ENCODE assay signal across 12 cellular contexts in genomic region chr12:99455350-99456037, GRCh38.
A peak's percentile ranks its signal among the peaks of the same experiment; 100 is the strongest.
DNase-seq lines count a peak whose midpoint lies in the region; ATAC-seq and TF ChIP-seq lines count a peak whose summit lies in the region.
"Had no signal": no experiment of that assay in that cellular context is flagged by ENCODE, and none has a peak within 500 bp of the region (broad histone marks: within the 10 kb centered on the region; RNA-seq: fewer than 3 reads in every experiment).

No MANE protein-coding gene starts in this region.

- H3K4me2 ChIP-seq in DND-41 (ENCODE audit: insufficient read depth, low read length), result no peak overlapping the region

- ATAC-seq in DND-41 (ENCODE audit: insufficient read depth, low read depth) (peak; percentile 37; the same call in 1 of the 3 replicates), HG02885 (IDR thresholded peaks at IDR 0.05; ENCODE audit: poor library complexity, unreplicated experiment) (peak; percentile 23), left lung (peak; percentile 27), HG03469 (IDR thresholded peaks at IDR 0.05; ENCODE audit: unreplicated experiment) (no peak), HG02763 (IDR thresholded peaks at IDR 0.05; ENCODE audit: unreplicated experiment) (no peak), GM21381 (IDR thresholded peaks at IDR 0.05; ENCODE audit: unreplicated experiment) (no peak)

- no peak overlapping the region for H3K9ac ChIP-seq in DND-41 (ENCODE audit: low read depth, low read length)
- no peak overlapping the region for H3K9ac ChIP-seq in adipocyte (ENCODE audit: low read length)

- H3K79me2 ChIP-seq in DND-41 (ENCODE audit: insufficient read depth, low read length), result no peaks in the 10 kb centered on the region

- no peaks in the 10 kb centered on the region for H4K20me1 ChIP-seq in DND-41 (ENCODE audit: insufficient read depth, low read length)

- no peaks in the 10 kb centered on the region for H3K36me3 ChIP-seq in DND-41 (ENCODE audit: insufficient read depth, low read length)
- no peaks in the 10 kb centered on the region for H3K36me3 ChIP-seq in adipocyte (ENCODE audit: control insufficient read depth, insufficient read depth, low read length, severe bottlenecking)
- H3K36me3 ChIP-seq in left lung, result no peaks in the 10 kb centered on the region

- H3K27me3 ChIP-seq in DND-41 (ENCODE audit: insufficient read depth, low read length, poor library complexity) (no peaks in the 10 kb centered on the region), adipocyte (replicated peaks; ENCODE audit: control insufficient read depth, insufficient read depth, low read length) (no peaks in the 10 kb centered on the region), left lung (no peaks in the 10 kb centered on the region)

- H3K4me1 ChIP-seq in DND-41 (ENCODE audit: insufficient read depth, low read length) (no peaks in the 10 kb centered on the region), adipocyte (ENCODE audit: control insufficient read depth, insufficient read depth, low read length) (peaks cover 24% of the 10 kb centered on the region), left lung (no peaks in the 10 kb centered on the region)

- no peak for DNase-seq in DND-41
- peak; percentile 96 for DNase-seq in adipocyte (ENCODE audit: low read depth)
- DNase-seq in left lung, result no peak
- DNase-seq in caudate nucleus (lab: John Stamatoyannopoulos, UW), result no peak
- DNase-seq: activated CD4-positive, alpha-beta T cell treated with anti-CD3 and anti-CD28 coated beads for 1 hour; GF-D8; IMR-90; NCI-H774 had no signal

- no peak overlapping the region for H3K4me3 ChIP-seq in DND-41 (ENCODE audit: low read depth in 1 of 2, low read length in 2 of 2)
- no peak overlapping the region for H3K4me3 ChIP-seq in adipocyte (ENCODE audit: low read length)
- no peak overlapping the region for H3K4me3 ChIP-seq in left lung

- H3K9me3 ChIP-seq in DND-41 (ENCODE audit: insufficient read depth, low read length, severe bottlenecking) (no peaks in the 10 kb centered on the region), adipocyte (ENCODE audit: control insufficient read depth, low read length) (peaks cover 10% of the 10 kb centered on the region), left lung (peaks cover 0 to 34% of the 10 kb centered on the region in 2 donors)

- TF ChIP-seq CTCF in DND-41 (IDR thresholded peaks at IDR 0.05; ENCODE audit: borderline replicate concordance, extremely low read depth, low read length, poor library complexity, severe bottlenecking), result no peak
- no peak for TF ChIP-seq CTCF in left lung (IDR thresholded peaks at IDR 0.05)

- H2AFZ ChIP-seq in DND-41 (ENCODE audit: low read depth, low read length), result no peak overlapping the region

- intact Hi-C loops in left lung (cut with DNase I), result no loop called here

- H3K27ac ChIP-seq in DND-41 (ENCODE audit: low read length), result no peak overlapping the region
- no peak overlapping the region for H3K27ac ChIP-seq in left lung
- no peak overlapping the region for H3K27ac ChIP-seq in caudate nucleus (ENCODE audit: low read depth, low read length)

Comparison
In these comparisons a context has a peak if more than half of its experiments do, and no peak if none do; other contexts are left out.
1. ATAC-seq: peak in DND-41 (single experiment), HG02885 (single experiment) and left lung (single experiment); none in HG03469 (single experiment), HG02763 (single experiment) and GM21381 (single experiment).